Comparison of ENCODE assay signal across 9 cellular contexts in the genomic region with DNA sequence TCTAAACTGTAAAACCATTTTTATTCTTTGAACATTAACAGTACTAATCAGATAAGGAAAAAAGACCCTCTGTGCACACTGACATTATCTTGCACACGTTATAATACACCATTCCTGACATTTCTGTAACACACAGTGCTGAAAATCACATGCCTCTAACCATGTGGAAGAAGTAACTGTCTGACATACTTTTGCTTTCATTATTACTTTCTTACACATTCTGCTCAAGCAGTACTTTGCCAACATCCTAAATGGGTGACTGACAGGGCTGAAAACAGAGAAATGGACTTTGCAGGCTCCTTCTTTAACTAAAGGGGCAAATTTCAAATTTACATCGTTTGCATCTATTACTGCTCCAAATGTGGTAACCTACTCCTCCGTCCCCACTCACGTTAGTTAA. TPM values are rescaled to one million over a fixed set of nuclear protein-coding genes. Genes with fewer than 3 reads are reported as not detected.
DNase-seq lines count a peak whose midpoint lies in the region; ATAC-seq and TF ChIP-seq lines count a peak whose summit lies in the region.
"Had no signal": no experiment of that assay in that cellular context is flagged by ENCODE, and none has a peak within 500 bp of the region (broad histone marks: within the 10 kb centered on the region; RNA-seq: fewer than 3 reads in every experiment).

No MANE protein-coding gene starts in this region.

- H3K4me3 ChIP-seq in left ventricle myocardium inferior, result no peak overlapping the region

- no peak for DNase-seq in left lobe of liver (ENCODE audit: low spot score)
- DNase-seq in amygdala (lab: John Stamatoyannopoulos, UW), result no peak
- no peak for DNase-seq in left ventricle myocardium inferior
- no peak for DNase-seq in cortex of kidney (lab: John Stamatoyannopoulos, UW)
- no peak for DNase-seq in C1 segment of cervical spinal cord (lab: John Stamatoyannopoulos, UW)

- ATAC-seq in GM18867 (IDR thresholded peaks at IDR 0.05; ENCODE audit: unreplicated experiment), result peak; percentile 95
- peak; percentile 99 for ATAC-seq in GM21576 (IDR thresholded peaks at IDR 0.05; ENCODE audit: unreplicated experiment)
- peak; percentile 98 for ATAC-seq in HG03469 (IDR thresholded peaks at IDR 0.05; ENCODE audit: unreplicated experiment)
- ATAC-seq in left lobe of liver, result peak; percentile 21

- peaks cover 5% of the 10 kb centered on the region for H3K4me1 ChIP-seq in left ventricle myocardium inferior

- intact Hi-C loops in left ventricle myocardium inferior (cut with micrococcal nuclease), result no loop called here

- no peaks in the 10 kb centered on the region for H3K27me3 ChIP-seq in left ventricle myocardium inferior (ENCODE audit: low read depth)

- no peaks in the 10 kb centered on the region for H3K9me3 ChIP-seq in left ventricle myocardium inferior (replicated peaks)

- no peak for TF ChIP-seq CTCF in left ventricle myocardium inferior (IDR thresholded peaks at IDR 0.05; ENCODE audit: borderline replicate concordance)

- H3K36me3 ChIP-seq in left ventricle myocardium inferior, result peaks cover 18% of the 10 kb centered on the region

- H3K27ac ChIP-seq in left ventricle myocardium inferior (replicated peaks), result no peak overlapping the region
- H3K27ac ChIP-seq: epithelial cell of prostate had no signal

RNA-seq across cellular contexts. Expression of a gene that starts 22.8 kb away (rescaled TPM):
- total RNA-seq in left lobe of liver (not detected), left ventricle myocardium inferior (not detected)

Comparison
In these comparisons a context has a peak if more than half of its experiments do, and no peak if none do; other contexts are left out.
1. ATAC-seq: peak in every context shown above with its lines; median percentile 99 in GM21576; 98 in HG03469; 95 in GM18867; 21 in left lobe of liver.